Comparison of ENCODE assay signal across 8 cellular contexts in genomic region chr6:106163966-106164877, GRCh38.
DNase-seq lines count a peak whose midpoint lies in the region; ATAC-seq and TF ChIP-seq lines count a peak whose summit lies in the region.

No MANE protein-coding gene starts in this region.

- H3K4me3 ChIP-seq in esophagus muscularis mucosa = no peak overlapping the region
- H3K4me3 ChIP-seq in skeletal muscle cell (ENCODE audit: low read depth, low read length) = peak overlapping the region; percentile 3
- H3K4me3 ChIP-seq in endodermal cell (ENCODE audit: low read length) = no peak overlapping the region

- peaks cover 6% of the 10 kb centered on the region for H3K36me3 Mint-ChIP-seq in activated CD4-positive, alpha-beta T cell treated with anti-CD3 and anti-CD28 coated beads, Interleukin-2, amount 10 ng/mL, durations not matched to agents 7 days and 5 days (ENCODE audit: low read depth)
- H3K36me3 Mint-ChIP-seq in endodermal cell (ENCODE audit: low read depth) = no peaks in the 10 kb centered on the region

- no peak for DNase-seq in Right ventricle myocardium inferior (ENCODE audit: missing footprints)
- no peak for DNase-seq in cardiac septum (ENCODE audit: low spot score)
- peak; percentile 47 for DNase-seq in activated CD4-positive, alpha-beta T cell treated with anti-CD3 and anti-CD28 coated beads, Interleukin-2, amount 10 ng/mL, durations not matched to agents 7 days and 5 days
- DNase-seq in esophagus muscularis mucosa (ENCODE audit: extremely low spot score) = peak; percentile 89
- peak; percentile 96 for DNase-seq in skeletal muscle cell (ENCODE audit: low read depth)
- DNase-seq in endodermal cell = no peak
- no peak for DNase-seq in NCI-H2196 (lab: John Stamatoyannopoulos, UW; ENCODE audit: unreplicated experiment)

- no peaks in the 10 kb centered on the region for H3K9me3 Mint-ChIP-seq in activated CD4-positive, alpha-beta T cell treated with anti-CD3 and anti-CD28 coated beads, Interleukin-2, amount 10 ng/mL, durations not matched to agents 7 days and 5 days
- no peaks in the 10 kb centered on the region for H3K9me3 Mint-ChIP-seq in endodermal cell

- peaks cover 41% of the 10 kb centered on the region for H3K4me1 Mint-ChIP-seq in activated CD4-positive, alpha-beta T cell treated with anti-CD3 and anti-CD28 coated beads, Interleukin-2, amount 10 ng/mL, durations not matched to agents 7 days and 5 days
- H3K4me1 Mint-ChIP-seq in endodermal cell = peaks cover 20% of the 10 kb centered on the region

- no peaks in the 10 kb centered on the region for H3K27me3 Mint-ChIP-seq in activated CD4-positive, alpha-beta T cell treated with anti-CD3 and anti-CD28 coated beads, Interleukin-2, amount 10 ng/mL, durations not matched to agents 7 days and 5 days
- peaks cover 25% of the 10 kb centered on the region for H3K27me3 Mint-ChIP-seq in endodermal cell (ENCODE audit: insufficient read depth)

- no peaks in the 10 kb centered on the region for H3K36me3 ChIP-seq in esophagus muscularis mucosa
- H3K36me3 ChIP-seq in endodermal cell (ENCODE audit: control insufficient read depth, insufficient read depth, low read length) = no peaks in the 10 kb centered on the region

- no peaks in the 10 kb centered on the region for H3K9me3 ChIP-seq in esophagus muscularis mucosa
- no peaks in the 10 kb centered on the region for H3K9me3 ChIP-seq in endodermal cell (ENCODE audit: control insufficient read depth, low read length)

- peak overlapping the region; percentile 95 for H3K27ac Mint-ChIP-seq in activated CD4-positive, alpha-beta T cell treated with anti-CD3 and anti-CD28 coated beads, Interleukin-2, amount 10 ng/mL, durations not matched to agents 7 days and 5 days
- no peak overlapping the region for H3K27ac Mint-ChIP-seq in endodermal cell

- peak overlapping the region; percentile 23 for H3K4me3 Mint-ChIP-seq in activated CD4-positive, alpha-beta T cell treated with anti-CD3 and anti-CD28 coated beads, Interleukin-2, amount 10 ng/mL, durations not matched to agents 7 days and 5 days
- H3K4me3 Mint-ChIP-seq in endodermal cell = no peak overlapping the region

- TF ChIP-seq POLR2A in esophagus muscularis mucosa (IDR thresholded peaks at IDR 0.05; ENCODE audit: low read depth) = no peak

- TF ChIP-seq CTCF in esophagus muscularis mucosa (IDR thresholded peaks at IDR 0.05) = no peak
- TF ChIP-seq CTCF in endodermal cell (conservative IDR thresholded peaks at IDR 0.05) = no peak

- H3K4me1 ChIP-seq in esophagus muscularis mucosa (peaks cover 0 to 6% (median 0%) of the 10 kb centered on the region in 4 donors), endodermal cell (ENCODE audit: control insufficient read depth, insufficient read depth, low read length) (peaks cover 14% of the 10 kb centered on the region)

- ATAC-seq in Right ventricle myocardium inferior (peak; percentile 78), HG03159 (IDR thresholded peaks at IDR 0.05; ENCODE audit: unreplicated experiment) (peak; percentile 54)

- H3K27me3 ChIP-seq in esophagus muscularis mucosa (peaks cover 0 to 3% (median 0%) of the 10 kb centered on the region in 4 donors), endodermal cell (ENCODE audit: control insufficient read depth, insufficient read depth, low read length, poor library complexity, severe bottlenecking) (peaks cover 20% of the 10 kb centered on the region)

- intact Hi-C loops in Right ventricle myocardium inferior (cut with DNase I) = no loop called here
- intact Hi-C loops in cardiac septum (cut with DNase I) = no loop called here
- intact Hi-C loops in esophagus muscularis mucosa (cut with DNase I) = no loop called here

- peak overlapping the region; percentile 42 to 59 (median 51) for H3K27ac ChIP-seq in esophagus muscularis mucosa (replicated peaks in 1 of 4)
- H3K27ac ChIP-seq in endodermal cell (ENCODE audit: low read depth, low read length) = no peak overlapping the region

- WGBS in esophagus muscularis mucosa = 74% methylated on average over 17 of the region's 17 CpGs
- WGBS in endodermal cell (ENCODE audit: insufficient coverage in 1 of 2, insufficient read length in 1 of 2), 2 experiments = 94% methylated on average over 11 to 17 of the region's 17 CpGs

- H3K9ac ChIP-seq in endodermal cell (ENCODE audit: extremely low read depth, low read length, poor library complexity, severe bottlenecking) = no peak overlapping the region

- POLR2A ChIA-PET in activated CD4-positive, alpha-beta T cell treated with anti-CD3 and anti-CD28 coated beads, Interleukin-2, amount 10 ng/mL, durations not matched to agents 7 days and 5 days (lab: Charles Lee) = interaction anchor here (0.8 to 1.3 kb wide), 5 partner anchors 19 to 78 kb away, joined by 4 to 5 read pairs (median 4); partner anchors contain the start of gene PRDM1

- CTCF ChIA-PET in activated CD4-positive, alpha-beta T cell treated with anti-CD3 and anti-CD28 coated beads, Interleukin-2, amount 10 ng/mL, durations not matched to agents 7 days and 5 days (lab: Charles Lee) = interaction anchor here (0.6 to 5.6 kb wide), 13 partner anchors 9 to 174 kb away, joined by 3 to 52 read pairs (median 5); no protein-coding TSS in a partner anchor

- no peak for TF ChIP-seq EP300 in esophagus muscularis mucosa (IDR thresholded peaks at IDR 0.05)

Comparison
In these comparisons a context has a peak if more than half of its experiments do, and no peak if none do; other contexts are left out.
1. DNase-seq: peak in activated CD4-positive, alpha-beta T cell treated with anti-CD3 and anti-CD28 coated beads, Interleukin-2, amount 10 ng/mL, durations not matched to agents 7 days and 5 days (single experiment), esophagus muscularis mucosa (single experiment) and skeletal muscle cell (single experiment); none in Right ventricle myocardium inferior (single experiment), cardiac septum (single experiment), endodermal cell (single experiment) and NCI-H2196 (single experiment).